ENCODE assay signal across 8 cellular contexts in genomic region chr10:93496322-93497041, GRCh38. TPM values are rescaled to one million over a fixed set of nuclear protein-coding genes. Genes with fewer than 3 reads are reported as not detected.
DNase-seq lines count a peak whose midpoint lies in the region; ATAC-seq, FAIRE-seq and TF ChIP-seq lines count a peak whose summit lies in the region.

CEP55 (plus strand) TSS chr10:93496612; CDS start chr10:93500052, 3,440 bp downstream.

- H3K27ac ChIP-seq in kidney (ENCODE audit: low read depth in 2 of 2, low read length in 2 of 2) = no peak within 1 kb of the TSS

- peak; percentile 92 for DNase-seq in AG10803 (ENCODE audit: low read depth)
- peak; percentile 79 for DNase-seq in NCI-H446 treated with DMSO at 0.1 percent for 48 hours (lab: John Stamatoyannopoulos, UW)
- peak; percentile 92 for DNase-seq in activated CD4-positive, CD25-positive, alpha-beta regulatory T cell treated with anti-CD3 and anti-CD28 coated beads, Interleukin-2, amount 50 U/mL, for 16 hours (ENCODE audit: low read depth, low spot score)
- peak; percentile 87 for DNase-seq in cerebellar cortex (ENCODE audit: low spot score)
- peak; percentile 98 for DNase-seq in kidney
- peak; percentile 97 for DNase-seq in stimulated activated CD4-positive, alpha-beta T cell treated with anti-CD3 and anti-CD28 coated beads, Interleukin-15, amount 100 ng/mL, for 24 hours

- ATAC-seq in GM19043 (IDR thresholded peaks at IDR 0.05; ENCODE audit: low read depth, unreplicated experiment) (peak; percentile 99), HG03354 (IDR thresholded peaks at IDR 0.05; ENCODE audit: poor library complexity, severe bottlenecking, unreplicated experiment) (peak; percentile 98)

- intact Hi-C loops in kidney (cut with DNase I) = no loop called here

- H3K4me3 ChIP-seq in AG10803 (ENCODE audit: low read length) (peak within 1 kb of the TSS; percentile 81), kidney (ENCODE audit: low read length in 2 of 2) (peak within 1 kb of the TSS; percentile 68 to 92)

- H3K9ac ChIP-seq in kidney (ENCODE audit: low read length in 2 of 2) = peak within 1 kb of the TSS; percentile 37 to 75

- TF ChIP-seq CTCF in AG10803 (conservative IDR thresholded peaks at IDR 0.05; ENCODE audit: low read length) (no peak), kidney (IDR thresholded peaks at IDR 0.05; ENCODE audit: borderline replicate concordance, extremely low read depth, insufficient read depth) (no peak)

- H3K9me3 ChIP-seq in kidney (ENCODE audit: control insufficient read depth in 1 of 2, low read length in 2 of 2) = no peaks in the 10 kb centered on the region

- no peak for FAIRE-seq in kidney (lab: Jason Lieb, UNC)

- H3K4me1 ChIP-seq in kidney (ENCODE audit: control insufficient read depth in 1 of 2, insufficient read depth in 1 of 2, low read depth in 1 of 2, low read length in 2 of 2) = peaks cover 0 to 3% of the 10 kb centered on the region in 2 donors

- H3K36me3 ChIP-seq in kidney (ENCODE audit: control insufficient read depth in 1 of 2, insufficient read depth in 2 of 2, low read length in 2 of 2) = no peaks in the 10 kb centered on the region

RNA-seq across cellular contexts. Expression of gene CEP55, which starts in this region (rescaled TPM):
- 0.88 TPM for total RNA-seq in kidney
- 0.39 TPM for polyA plus RNA-seq in kidney (ENCODE audit: insufficient read depth, low read depth, low replicate concordance)

Comparison
In these comparisons a context has a peak if more than half of its experiments do, and no peak if none do; other contexts are left out.
1. Peak in DNase-seq, H3K4me3 ChIP-seq and H3K9ac ChIP-seq in kidney; RNA of the gene not detected or under 1 TPM.